Comparison of ENCODE assay signal across 33 cellular contexts in the genomic region with DNA sequence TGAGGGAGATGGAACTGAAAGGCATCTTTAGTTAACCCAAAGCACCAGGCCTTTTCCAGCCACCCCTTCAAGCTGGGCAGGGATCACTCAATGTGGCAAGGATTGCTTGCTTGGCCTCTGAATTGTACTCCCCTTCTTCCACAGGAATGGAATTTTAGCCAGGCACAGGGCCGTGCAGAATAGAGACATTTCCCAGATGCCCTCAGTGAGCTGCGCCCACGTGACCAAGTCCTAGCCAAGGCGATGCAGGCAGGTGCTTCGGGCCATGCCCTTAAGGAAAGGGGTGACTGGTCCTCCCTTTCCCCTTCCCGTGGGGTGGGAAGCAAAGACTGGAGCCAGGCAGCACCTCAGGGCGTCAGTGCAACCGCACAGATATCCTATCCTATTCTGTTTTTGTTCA. TPM values are rescaled to one million over a fixed set of nuclear protein-coding genes. Genes with fewer than 3 reads are reported as not detected.
"Had no signal": no experiment of that assay in that cellular context is flagged by ENCODE, and none has a peak within 500 bp of the region (broad histone marks: within the 10 kb centered on the region; RNA-seq: fewer than 3 reads in every experiment).

No MANE protein-coding gene starts in this region.

- H3K27ac ChIP-seq: body of pancreas, breast epithelium, KMS-11, Peyer's patch had no signal

- H3K9me3 ChIP-seq: body of pancreas, breast epithelium, Peyer's patch had no signal

- H3K4me3 ChIP-seq: body of pancreas, breast epithelium, Peyer's patch had no signal

- H3K4me1 ChIP-seq: body of pancreas, breast epithelium, Peyer's patch had no signal

- ATAC-seq: activated CD8-positive, alpha-beta T cell treated with anti-CD3 and anti-CD28 coated beads for 36 hours; activated T-cell treated with anti-CD3 and anti-CD28 coated beads, Interleukin-2, amount 50 U/mL, for 72 hours; activated T-helper 17 cell treated with anti-CD3 and anti-CD28 coated beads, Interleukin-2, amount 50 U/mL, for 72 hours; body of pancreas; PC-3 had no signal

- H3K4me2 ChIP-seq: KMS-11 had no signal

- FAIRE-seq: astrocyte, TTC549 had no signal

- H3K36me3 ChIP-seq: breast epithelium, Peyer's patch had no signal

- DNase-seq: activated CD4-positive, alpha-beta T cell treated with anti-CD3 and anti-CD28 coated beads, Interleukin-2, amount 10 ng/mL, durations not matched to agents 24 days and 14 days; activated CD4-positive, alpha-beta T cell treated with anti-CD3 and anti-CD28 coated beads, Interleukin-2, amount 50 U/mL, for 4 hours; activated CD8-positive, alpha-beta T cell treated with anti-CD3 and anti-CD28 coated beads for 36 hours; activated gamma-delta T cell; activated naive CD4-positive, alpha-beta T cell treated with Interleukin-2 at 50 U/mL for 16 hours; activated naive CD8-positive, alpha-beta T cell treated with anti-CD3 and anti-CD28 coated beads, Interleukin-2, amount 10 ng/mL, durations not matched to agents 7 days and 5 days; activated T-cell treated with anti-CD3 and anti-CD28 coated beads, Interleukin-2, amount 50 U/mL, for 1 hour; activated T-cell treated with anti-CD3 and anti-CD28 coated beads, Interleukin-2, amount 50 U/mL, for 72 hours; body of pancreas; caudate nucleus; MM.1S; MV-4-11; NCI-H1092; NCI-H1436 treated with DMSO at 0.1 percent for 48 hours; NCI-H1694 treated with DMSO at 0.1 percent for 48 hours; NCI-H2029; NCI-H345; NCI-H524 treated with DMSO at 0.1 percent for 48 hours; PC-3; Peyer's patch; RPMI8226; SW 1271; T1000 had no signal

- H3K27me3 ChIP-seq: body of pancreas, breast epithelium, Peyer's patch had no signal

- H3K9ac ChIP-seq: KMS-11 had no signal

RNA-seq across cellular contexts. Expression of a gene that starts 17.9 kb away (rescaled TPM):
- total RNA-seq: activated CD4-positive, alpha-beta T cell treated with anti-CD3 and anti-CD28 coated beads, Interleukin-2, amount 10 ng/mL, durations not matched to agents 24 days and 14 days; activated CD8-positive, alpha-beta memory T cell treated with anti-CD3 and anti-CD28 coated beads for 36 hours; activated CD8-positive, alpha-beta T cell treated with anti-CD3 and anti-CD28 coated beads for 36 hours; activated naive CD8-positive, alpha-beta T cell treated with anti-CD3 and anti-CD28 coated beads, Interleukin-2, amount 10 ng/mL, durations not matched to agents 7 days and 5 days; activated T-cell treated with anti-CD3 and anti-CD28 coated beads, Interleukin-2, amount 50 U/mL, for 72 hours; activated T-helper 17 cell treated with anti-CD3 and anti-CD28 coated beads, Interleukin-2, amount 50 U/mL, for 72 hours; astrocyte; body of pancreas; LHCN-M2; NCI-H460; PC-3; Peyer's patch; T-helper 1 cell treated with Interleukin-12 subunit alpha and Interleukin-12 subunit beta and Interleukin-4 antibody, amounts not matched to agents 30 ng/mL and 1 ng/mL, for 36 hours; T-helper 2 cell treated with Interferon-gamma antibody and Interleukin-4, amounts not matched to agents 100 ng/mL and 5 ng/mL, for 36 hours had no signal
